13 cellular contexts compared by ENCODE assay signal in genomic region chr20:17845701-17846475, GRCh38.
DNase-seq lines count a peak whose midpoint lies in the region; ATAC-seq and TF ChIP-seq lines count a peak whose summit lies in the region.
"Had no signal": no experiment of that assay in that cellular context is flagged by ENCODE, and none has a peak within 500 bp of the region (broad histone marks: within the 10 kb centered on the region; RNA-seq: fewer than 3 reads in every experiment).

No MANE protein-coding gene starts in this region.

- no peaks in the 10 kb centered on the region for H3K9me2 ChIP-seq in HCT116 (ENCODE audit: insufficient read depth)

- TF ChIP-seq CTCF in HCT116 (IDR thresholded peaks at IDR 0.05 in 2 of 3, conservative IDR thresholded peaks at IDR 0.05 in 1 of 3; ENCODE audit: borderline replicate concordance in 1 of 3, insufficient read depth in 1 of 3, low read depth in 2 of 3, low read length in 2 of 3) (no peak), mucosa of descending colon (IDR thresholded peaks at IDR 0.05) (no peak), left lung (IDR thresholded peaks at IDR 0.05) (no peak)
- no peak for TF ChIP-seq CTCF in activated CD8-positive, alpha-beta T cell treated with anti-CD3 and anti-CD28 coated beads for 36 hours (IDR thresholded peaks at IDR 0.05)

- H3K27ac Mint-ChIP-seq in activated CD8-positive, alpha-beta T cell treated with anti-CD3 and anti-CD28 coated beads for 36 hours, result no peak overlapping the region

- H3K4me3 ChIP-seq in HCT116 (replicated peaks in 1 of 2; ENCODE audit: low read depth in 1 of 2, low read length in 2 of 2) (no peak overlapping the region; a peak in 1 of 4 replicates), mucosa of descending colon (no peak overlapping the region), left lung (no peak overlapping the region)
- H3K4me3 ChIP-seq: testis had no signal

- no peaks in the 10 kb centered on the region for H4K20me1 ChIP-seq in HCT116 (ENCODE audit: insufficient read depth)

- RAD21 ChIA-PET in HCT116 (lab: Charles Lee; ENCODE audit: low non-redundant PET in 1 of 2, low total read pairs in 2 of 2, uncharacterized antibody in 2 of 2, unreplicated experiment in 2 of 2), result no interaction called here

- H3K4me1 Mint-ChIP-seq in activated CD8-positive, alpha-beta T cell treated with anti-CD3 and anti-CD28 coated beads for 36 hours (ENCODE audit: low read depth), result peaks cover 7% of the 10 kb centered on the region
- H3K4me1 Mint-ChIP-seq in activated T-cell treated with anti-CD3 and anti-CD28 coated beads, Interleukin-2, amount 50 U/mL, for 4 hours (ENCODE audit: low read depth), result peaks cover 40% of the 10 kb centered on the region

- peak overlapping the region; percentile 54 for H3K4me2 ChIP-seq in HCT116 (ENCODE audit: low read length)

- no peaks in the 10 kb centered on the region for H3K9me3 Mint-ChIP-seq in activated CD8-positive, alpha-beta T cell treated with anti-CD3 and anti-CD28 coated beads for 36 hours
- no peaks in the 10 kb centered on the region for H3K9me3 Mint-ChIP-seq in activated T-cell treated with anti-CD3 and anti-CD28 coated beads, Interleukin-2, amount 50 U/mL, for 4 hours

- H2AFZ ChIP-seq in HCT116 (ENCODE audit: low read depth, low read length, poor library complexity, severe bottlenecking), result no peak overlapping the region

- no TSS peak for BruUV-seq in HCT116 (replicated peaks; lab: Mats Ljungman, UMichigan)

- TF ChIP-seq RAD21 in HCT116 (IDR thresholded peaks at IDR 0.05; ENCODE audit: low read depth), result no peak

- POLR2A ChIA-PET in HCT116 (lab: Charles Lee), result no interaction called here
- POLR2A ChIA-PET in activated CD8-positive, alpha-beta T cell treated with anti-CD3 and anti-CD28 coated beads for 36 hours (lab: Charles Lee), result no interaction called here

- H3K27me3 Mint-ChIP-seq in activated CD8-positive, alpha-beta T cell treated with anti-CD3 and anti-CD28 coated beads for 36 hours, result peaks cover 1% of the 10 kb centered on the region
- no peaks in the 10 kb centered on the region for H3K27me3 Mint-ChIP-seq in activated T-cell treated with anti-CD3 and anti-CD28 coated beads, Interleukin-2, amount 50 U/mL, for 4 hours (ENCODE audit: low read depth)

- TF ChIP-seq POLR2A in HCT116 (IDR thresholded peaks at IDR 0.05; ENCODE audit: borderline replicate concordance, extremely low read depth, insufficient read depth, insufficient read length), result no peak

- CTCF ChIA-PET in HCT116 (lab: Charles Lee), result no interaction called here
- CTCF ChIA-PET in activated CD8-positive, alpha-beta T cell treated with anti-CD3 and anti-CD28 coated beads for 36 hours (lab: Charles Lee), result interaction anchor here (0.9 to 1.4 kb wide), 2 partner anchors 52 to 164 kb away, joined by 3 read pairs; partner anchors contain the start of gene RRBP1

- H3K27me3 ChIP-seq in HCT116 (ENCODE audit: insufficient read depth, low read length) (no peaks in the 10 kb centered on the region), left lung (no peaks in the 10 kb centered on the region)
- H3K27me3 ChIP-seq: testis had no signal

- intact Hi-C loops in HCT116 (cut with micrococcal nuclease) (no loop called here), mucosa of descending colon (cut with DNase I, micrococcal nuclease) (no loop called here), left lung (cut with DNase I) (no loop called here)
- intact Hi-C loops in activated CD8-positive, alpha-beta T cell treated with anti-CD3 and anti-CD28 coated beads for 36 hours (cut with micrococcal nuclease), result no loop called here

- 0 out of 4 replicates have a peak, but pooled peaks cover 0 to 3% of the 10 kb centered on the region in 2 experiments for H3K36me3 ChIP-seq in HCT116 (ENCODE audit: control insufficient read depth in 1 of 2, insufficient read depth in 2 of 2, low read length in 2 of 2)
- no peaks in the 10 kb centered on the region for H3K36me3 ChIP-seq in mucosa of descending colon (ENCODE audit: low read depth)
- no peaks in the 10 kb centered on the region for H3K36me3 ChIP-seq in left lung
- H3K36me3 ChIP-seq: neutrophil had no signal

- H3K36me3 Mint-ChIP-seq in activated CD8-positive, alpha-beta T cell treated with anti-CD3 and anti-CD28 coated beads for 36 hours (ENCODE audit: low read depth), result no peaks in the 10 kb centered on the region
- no peaks in the 10 kb centered on the region for H3K36me3 Mint-ChIP-seq in activated T-cell treated with anti-CD3 and anti-CD28 coated beads, Interleukin-2, amount 50 U/mL, for 4 hours (ENCODE audit: insufficient read depth)

- DNase-seq in CMK (ENCODE audit: low read depth) (peak; percentile 46), HCT116 (ENCODE audit: low read depth, low spot score) (no peak), mucosa of descending colon (peak; percentile 68 to 75 (median 74)), NK-92 (lab: John Stamatoyannopoulos, UW; ENCODE audit: unreplicated experiment) (no peak), left lung (no peak), HT-29 (ENCODE audit: low spot score) (no peak)
- DNase-seq in activated CD8-positive, alpha-beta T cell treated with anti-CD3 and anti-CD28 coated beads for 36 hours, result no peak
- no peak for DNase-seq in activated T-cell treated with anti-CD3 and anti-CD28 coated beads, Interleukin-2, amount 50 U/mL, for 4 hours
- DNase-seq: activated CD4-positive, alpha-beta T cell treated with anti-CD3 and anti-CD28 coated beads for 4 hours; DMS 273 treated with DMSO at 0.1 percent for 48 hours; NCI-H2081; testis had no signal

- H3K9me3 ChIP-seq in HCT116 (ENCODE audit: control insufficient read depth in 1 of 2, insufficient read depth in 1 of 2, low read depth in 1 of 2, low read length in 2 of 2) (peaks cover 0 to 2% of the 10 kb centered on the region in 2 experiments; a peak in 1 of 4 replicates), mucosa of descending colon (no peaks in the 10 kb centered on the region), left lung (no peaks in the 10 kb centered on the region)
- H3K9me3 ChIP-seq: neutrophil, testis had no signal

- no peak overlapping the region for H3K9ac ChIP-seq in HCT116 (ENCODE audit: low read length)

- H3K27ac ChIP-seq in HCT116 (ENCODE audit: low read depth, low read length), result no peak overlapping the region; the same call in 1 of the 2 replicates
- H3K27ac ChIP-seq in left lung, result peak overlapping the region in 1 of 2 donors; percentile 37
- H3K27ac ChIP-seq: neutrophil, testis had no signal

- no peak overlapping the region for H3K4me3 Mint-ChIP-seq in activated CD8-positive, alpha-beta T cell treated with anti-CD3 and anti-CD28 coated beads for 36 hours
- H3K4me3 Mint-ChIP-seq in activated T-cell treated with anti-CD3 and anti-CD28 coated beads, Interleukin-2, amount 50 U/mL, for 4 hours, result no peak overlapping the region

- 0 out of 2 replicates have a peak, but pooled peaks cover 4% of the 10 kb centered on the region for H3K79me2 ChIP-seq in HCT116 (ENCODE audit: insufficient read depth, low read length)

- ATAC-seq in HCT116 (no peak), mucosa of descending colon (peak; percentile 69), left lung (no peak)
- peak; percentile 40 for ATAC-seq in activated CD8-positive, alpha-beta T cell treated with anti-CD3 and anti-CD28 coated beads for 36 hours
- ATAC-seq in activated T-cell treated with anti-CD3 and anti-CD28 coated beads, Interleukin-2, amount 50 U/mL, for 4 hours, result no peak

- H3K4me1 ChIP-seq in HCT116 (ENCODE audit: control insufficient read depth in 1 of 2, insufficient read depth in 2 of 2, low read length in 2 of 2) (peaks cover 81 to 88% of the 10 kb centered on the region in 2 experiments), mucosa of descending colon (ENCODE audit: low read depth) (peaks cover 14% of the 10 kb centered on the region), left lung (peaks cover 13 to 30% of the 10 kb centered on the region in 2 donors)

TF ChIP-seq in HCT116, 20 proteins besides CTCF, POLR2A, EP300 and RAD21:
- TF ChIP-seq EGR1 (IDR thresholded peaks at IDR 0.05; ENCODE audit: low read depth) (no peak), EZH2 (IDR thresholded peaks at IDR 0.05) (no peak), MAX (IDR thresholded peaks at IDR 0.05) (no peak), ELF1 (IDR thresholded peaks at IDR 0.05; ENCODE audit: borderline replicate concordance, low read depth) (no peak)

Comparison
In these comparisons a context has a peak if more than half of its experiments do, and no peak if none do; other contexts are left out.
1. DNase-seq: peak in CMK (single experiment) and mucosa of descending colon (3 of 3); none in HCT116 (single experiment), activated CD8-positive, alpha-beta T cell treated with anti-CD3 and anti-CD28 coated beads for 36 hours (single experiment), activated T-cell treated with anti-CD3 and anti-CD28 coated beads, Interleukin-2, amount 50 U/mL, for 4 hours (single experiment), NK-92 (single experiment), left lung (0 of 2) and HT-29 (single experiment).
2. ATAC-seq: peak in activated CD8-positive, alpha-beta T cell treated with anti-CD3 and anti-CD28 coated beads for 36 hours (single experiment) and mucosa of descending colon (single experiment); none in HCT116 (single experiment), activated T-cell treated with anti-CD3 and anti-CD28 coated beads, Interleukin-2, amount 50 U/mL, for 4 hours (0 of 2) and left lung (single experiment).